8 cellular contexts compared by ENCODE assay signal in genomic region chr12:6961278-6961694, GRCh38. TPM values are rescaled to one million over a fixed set of nuclear protein-coding genes. Genes with fewer than 3 reads are reported as not detected.
DNase-seq lines count a peak whose midpoint lies in the region; ATAC-seq and TF ChIP-seq lines count a peak whose summit lies in the region.

No MANE protein-coding gene starts in this region.

- no peaks in the 10 kb centered on the region for H3K9me3 Mint-ChIP-seq in Calu3 (ENCODE audit: low read depth, unreplicated experiment)
- H3K9me3 Mint-ChIP-seq in activated CD4-positive, alpha-beta T cell treated with anti-CD3 and anti-CD28 coated beads for 36 hours (ENCODE audit: low read depth): no peaks in the 10 kb centered on the region

- H3K4me1 Mint-ChIP-seq in Calu3 (ENCODE audit: low read depth, unreplicated experiment): peaks cover 34% of the 10 kb centered on the region
- peaks cover 89% of the 10 kb centered on the region for H3K4me1 Mint-ChIP-seq in activated CD4-positive, alpha-beta T cell treated with anti-CD3 and anti-CD28 coated beads for 36 hours

- H3K36me3 Mint-ChIP-seq in Calu3 (ENCODE audit: insufficient read depth, unreplicated experiment): peaks cover 89% of the 10 kb centered on the region
- H3K36me3 Mint-ChIP-seq in activated CD4-positive, alpha-beta T cell treated with anti-CD3 and anti-CD28 coated beads for 36 hours (ENCODE audit: low read depth): peaks cover 71% of the 10 kb centered on the region

- no peak overlapping the region for H3K4me3 ChIP-seq in IMR-90 (ENCODE audit: insufficient read depth, low read depth, low read length)
- H3K4me3 ChIP-seq in mucosa of stomach (ENCODE audit: low read length): peak overlapping the region; percentile 95

- H3K23ac ChIP-seq in IMR-90 (ENCODE audit: low read depth, low read length): no peak overlapping the region

- H3K27me3 ChIP-seq in IMR-90 (ENCODE audit: control insufficient read depth, insufficient read depth, low read length): no peaks in the 10 kb centered on the region
- H3K27me3 ChIP-seq in mucosa of stomach (ENCODE audit: control insufficient read depth, insufficient read depth, low read length): no peaks in the 10 kb centered on the region

- BruUV-seq in Calu3 (replicated peaks; lab: Mats Ljungman, UMichigan) (TSS peak; percentile 52), IMR-90 (replicated peaks; lab: Mats Ljungman, UMichigan) (no TSS peak)

- no peak for TF ChIP-seq CTCF in Calu3 (IDR thresholded peaks at IDR 0.05; ENCODE audit: unreplicated experiment)
- TF ChIP-seq CTCF in IMR-90 (conservative IDR thresholded peaks at IDR 0.05; ENCODE audit: low read depth, low read length): no peak

- TF ChIP-seq POLR2A in IMR-90 (IDR thresholded peaks at IDR 0.05; ENCODE audit: low read depth, low read length): no peak

- H3K27ac ChIP-seq in IMR-90 (ENCODE audit: insufficient read depth, low read length): no peak overlapping the region

- H4K8ac ChIP-seq in IMR-90 (ENCODE audit: low read depth in 2 of 2, low read length in 2 of 2): peak overlapping the region; percentile 96; a peak in 3 of 4 replicates

- dilution Hi-C loops in IMR-90 (cut with HindIII; ENCODE audit: low sequenced_read_pairs, unreplicated experiment): no loop called here

- no peak overlapping the region for H2BK120ac ChIP-seq in IMR-90 (ENCODE audit: low read depth, low read length)

- peak overlapping the region; percentile 53 for H2AK9ac ChIP-seq in IMR-90 (replicated peaks; ENCODE audit: low read depth, low read length, poor library complexity)

- H2BK5ac ChIP-seq in IMR-90 (ENCODE audit: low read depth, low read length, poor library complexity, severe bottlenecking): no peak overlapping the region

- H3K36me3 ChIP-seq in IMR-90 (ENCODE audit: control insufficient read depth, insufficient read depth, low read length): peaks cover 15% of the 10 kb centered on the region
- peaks cover 8% of the 10 kb centered on the region for H3K36me3 ChIP-seq in mucosa of stomach (ENCODE audit: control insufficient read depth, insufficient read depth, low read length)

- in situ Hi-C loops in IMR-90 (cut with MboI; ENCODE audit: low sequenced_read_pairs): loop anchor here (5.0 kb wide), 1 partner anchor 94 kb away; the partner anchor contains the start of gene TPI1

- H3K27ac Mint-ChIP-seq in Calu3 (ENCODE audit: unreplicated experiment): peak overlapping the region; percentile 87
- peak overlapping the region; percentile 99 for H3K27ac Mint-ChIP-seq in activated CD4-positive, alpha-beta T cell treated with anti-CD3 and anti-CD28 coated beads for 36 hours

- no peak overlapping the region for H3K4me2 ChIP-seq in IMR-90 (ENCODE audit: low read depth, low read length)

- DNase-seq in Calu3 (no peak), IMR-90 (no peak), dermis blood vessel endothelial cell (peak; percentile 39)
- peak; percentile 95 for DNase-seq in activated CD4-positive, alpha-beta T cell treated with anti-CD3 and anti-CD28 coated beads for 36 hours
- DNase-seq in stimulated activated CD8-positive, alpha-beta memory T cell treated with anti-CD3 and anti-CD28 coated beads, Interleukin-7, amount 100 ng/mL, for 48 hours (ENCODE audit: extremely low read depth in 1 of 2, low read depth in 1 of 2): peak; percentile 89 to 94

- no peaks in the 10 kb centered on the region for H3K9me1 ChIP-seq in IMR-90 (ENCODE audit: insufficient read depth, low read length)

- no peak overlapping the region for H3K9ac ChIP-seq in IMR-90 (ENCODE audit: low read depth, low read length)
- H3K9ac ChIP-seq in mucosa of stomach (ENCODE audit: low read length): peak overlapping the region; percentile 100

- peak overlapping the region; percentile 78; the same call in 1 of the 2 replicates for H4K91ac ChIP-seq in IMR-90 (ENCODE audit: insufficient read depth, low read depth, low read length)

- H3K18ac ChIP-seq in IMR-90 (ENCODE audit: low read depth, low read length): no peak overlapping the region

- POLR2A ChIA-PET in IMR-90 (lab: Charles Lee; ENCODE audit: unreplicated experiment): interaction anchor here (0.5 kb wide), 1 partner anchor 33 kb away, joined by 3 read pairs; no protein-coding TSS in a partner anchor
- POLR2A ChIA-PET in activated CD4-positive, alpha-beta T cell treated with anti-CD3 and anti-CD28 coated beads for 36 hours (lab: Charles Lee): interaction anchor here (0.7 to 8.1 kb wide), 10 partner anchors 9 to 615 kb away, joined by 3 to 142 read pairs (median 3); partner anchors contain the start of genes C12orf57, PTPN6 and RNU7-1

- ATAC-seq in IMR-90 (ENCODE audit: low read depth) (no peak), HG02840 (IDR thresholded peaks at IDR 0.05; ENCODE audit: low FRiP score, unreplicated experiment) (no peak), HG03565 (IDR thresholded peaks at IDR 0.05; ENCODE audit: unreplicated experiment) (no peak)
- ATAC-seq in activated CD4-positive, alpha-beta T cell treated with anti-CD3 and anti-CD28 coated beads for 36 hours: peak; percentile 74

- no peaks in the 10 kb centered on the region for H3K27me3 Mint-ChIP-seq in Calu3 (ENCODE audit: unreplicated experiment)
- H3K27me3 Mint-ChIP-seq in activated CD4-positive, alpha-beta T cell treated with anti-CD3 and anti-CD28 coated beads for 36 hours: no peaks in the 10 kb centered on the region

- TF ChIP-seq RAD21 in IMR-90 (IDR thresholded peaks at IDR 0.05; ENCODE audit: low read length): no peak

- no peak overlapping the region for H3K56ac ChIP-seq in IMR-90 (ENCODE audit: extremely low read depth, insufficient read depth, low read length)

- no peak overlapping the region for H3K14ac ChIP-seq in IMR-90 (replicated peaks; ENCODE audit: low read depth, low read length)

- peak overlapping the region; percentile 88 for H2AFZ ChIP-seq in IMR-90 (replicated peaks; ENCODE audit: low read length, poor library complexity)

- H3K9me3 ChIP-seq in IMR-90 (ENCODE audit: control insufficient read depth, insufficient read depth, low read length): no peaks in the 10 kb centered on the region
- H3K9me3 ChIP-seq in mucosa of stomach (ENCODE audit: control insufficient read depth, low read length): no peaks in the 10 kb centered on the region

- 0 out of 4 replicates have a peak, but pooled peaks cover 0 to under 1% of the 10 kb centered on the region in 2 experiments for H3K79me1 ChIP-seq in IMR-90 (ENCODE audit: low read depth in 1 of 2, low read length in 2 of 2)

- H4K20me1 ChIP-seq in IMR-90 (ENCODE audit: insufficient read depth, low read length): no peaks in the 10 kb centered on the region

- H2AK5ac ChIP-seq in IMR-90 (ENCODE audit: low read depth, low read length): peak overlapping the region; percentile 66

- peak overlapping the region; percentile 79 for H3K4ac ChIP-seq in IMR-90 (ENCODE audit: low read depth, low read length)

- H2BK15ac ChIP-seq in IMR-90 (ENCODE audit: low read depth, low read length): no peak overlapping the region; the same call in 2 of the 3 replicates

- peak overlapping the region; percentile 89 for H4K5ac ChIP-seq in IMR-90 (ENCODE audit: low read depth, low read length)

- H3K4me1 ChIP-seq in IMR-90 (ENCODE audit: control insufficient read depth, insufficient read depth, low read length) (peaks cover 5% of the 10 kb centered on the region; the same call in 1 of the 2 replicates), mucosa of stomach (ENCODE audit: control insufficient read depth, insufficient read depth, low read length) (peaks cover 42% of the 10 kb centered on the region)

- peak overlapping the region; percentile 79 for H3K4me3 Mint-ChIP-seq in Calu3 (ENCODE audit: low read depth, unreplicated experiment)
- peak overlapping the region; percentile 77 for H3K4me3 Mint-ChIP-seq in activated CD4-positive, alpha-beta T cell treated with anti-CD3 and anti-CD28 coated beads for 36 hours

- CTCF ChIA-PET in Calu3 (lab: Charles Lee): interaction anchor here (1.4 to 5.5 kb wide), 7 partner anchors 9 to 92 kb away, joined by 3 to 90 read pairs (median 4); partner anchors contain the start of genes C12orf57, RNU7-1 and SPSB2
- CTCF ChIA-PET in IMR-90 (lab: Yijun Ruan, JAX): interaction anchor here (0.9 to 1.7 kb wide), 4 partner anchors 9 to 152 kb away, joined by 3 to 4 read pairs (median 3); partner anchors contain the start of genes C12orf57, C1RL and RNU7-1
- CTCF ChIA-PET in activated CD4-positive, alpha-beta T cell treated with anti-CD3 and anti-CD28 coated beads for 36 hours (lab: Charles Lee): interaction anchor here (0.5 to 9.4 kb wide), 10 partner anchors 13 to 303 kb away, joined by 3 to 237 read pairs (median 4); partner anchors contain the start of genes C12orf57, PTPN6 and RNU7-1

- 85% methylated on average over 19 of the region's 24 CpGs; no CpG with 5 or more reads in 1 of the 2 experiments for WGBS in IMR-90 (ENCODE audit: extremely low coverage in 2 of 2, insufficient read length in 1 of 2), 2 experiments

- intact Hi-C loops in Calu3 (cut with micrococcal nuclease; ENCODE audit: unreplicated experiment) (no loop called here), IMR-90 (cut with micrococcal nuclease) (no loop called here)
- intact Hi-C loops in activated CD4-positive, alpha-beta T cell treated with anti-CD3 and anti-CD28 coated beads for 36 hours (cut with DNase I, micrococcal nuclease): loop anchor here (1.0 to 5.0 kb wide), 6 partner anchors 8 to 89 kb away; partner anchors contain the start of genes C12orf57 (in 2 of the 2), SPSB2 (in 2 of the 2), ATN1 (in 1 of the 2) and EMG1 (in 1 of the 2)

- 0 out of 2 replicates have a peak overlapping the region, but pooled peaks have one; percentile 32 for H2BK20ac ChIP-seq in IMR-90 (ENCODE audit: low read depth, low read length)

RNA-seq across cellular contexts. Expression of gene PHB2, which starts 9.2 kb away (rescaled TPM):
- total RNA-seq in Calu3 (2022): 182 and 195 TPM in 2 replicates
- total RNA-seq in IMR-90 (2012; rRNA removed): 219 and 240 TPM in 2 replicates
- 286 and 298 TPM in 2 replicates for polyA plus RNA-seq in IMR-90 (2012; rRNA removed)
- polyA plus RNA-seq in IMR-90 (2012; cell fraction: cytosol; rRNA removed): 237 and 296 TPM in 2 replicates
- polyA plus RNA-seq in IMR-90 (2012; cell fraction: nucleus; rRNA removed; ENCODE audit: low replicate concordance): 247 and 256 TPM in 2 replicates
- 100 to 1,000 TPM; 398 to 502 TPM for total RNA-seq in activated CD4-positive, alpha-beta T cell treated with anti-CD3 and anti-CD28 coated beads for 36 hours
- total RNA-seq in dermis blood vessel endothelial cell: 191 and 205 TPM in 2 replicates

RNA-seq across cellular contexts. Expression of gene EMG1, which starts 9.4 kb away (rescaled TPM):
- 73.1 and 80.5 TPM in 2 replicates for total RNA-seq in Calu3 (2022)
- 43.6 and 66.1 TPM in 2 replicates for total RNA-seq in IMR-90 (2012; rRNA removed)
- polyA plus RNA-seq in IMR-90 (2012; rRNA removed): 37.5 and 43.1 TPM in 2 replicates
- polyA plus RNA-seq in IMR-90 (2012; cell fraction: cytosol; rRNA removed): 25.0 and 67.8 TPM in 2 replicates
- 11.1 and 24.5 TPM in 2 replicates for polyA plus RNA-seq in IMR-90 (2012; cell fraction: nucleus; rRNA removed; ENCODE audit: low replicate concordance)
- total RNA-seq in activated CD4-positive, alpha-beta T cell treated with anti-CD3 and anti-CD28 coated beads for 36 hours: 100 to 1,000 TPM in 1 of 2 experiments, 10 to 100 TPM in 1; 85.0 to 106 TPM
- 35.6 and 39.3 TPM in 2 replicates for total RNA-seq in dermis blood vessel endothelial cell

RNA-seq across cellular contexts. Expression of gene PTPN6, which starts 10.1 kb away (rescaled TPM):
- 42.4 and 46.3 TPM in 2 replicates for total RNA-seq in Calu3 (2022)
- total RNA-seq in IMR-90 (2012; rRNA removed): under 0.01 TPM in 1 of 2 replicates, not detected in the other
- polyA plus RNA-seq in IMR-90 (2012; rRNA removed): 0.14 TPM in 1 of 2 replicates, not detected in the other
- 0.08 TPM in 1 of 2 replicates, not detected in the other for polyA plus RNA-seq in IMR-90 (2012; cell fraction: cytosol; rRNA removed)
- 0.66 and 0.67 TPM in 2 replicates for polyA plus RNA-seq in IMR-90 (2012; cell fraction: nucleus; rRNA removed; ENCODE audit: low replicate concordance)
- total RNA-seq in activated CD4-positive, alpha-beta T cell treated with anti-CD3 and anti-CD28 coated beads for 36 hours: 100 to 1,000 TPM; 335 to 483 TPM
- 2.4 and 3.4 TPM in 2 replicates for total RNA-seq in dermis blood vessel endothelial cell

RNA-seq across cellular contexts. Expression of gene C12orf57, which starts 17.5 kb away (rescaled TPM):
- total RNA-seq in Calu3 (2022) (96.7 and 103 TPM in 2 replicates), IMR-90 (2012; rRNA removed) (197 and 238 TPM in 2 replicates), dermis blood vessel endothelial cell (73.7 and 177 TPM in 2 replicates)
- polyA plus RNA-seq in IMR-90 (2012; rRNA removed): 530 and 703 TPM in 2 replicates
- polyA plus RNA-seq in IMR-90 (2012; cell fraction: cytosol; rRNA removed): 1,066 and 1,272 TPM in 2 replicates
- 218 and 334 TPM in 2 replicates for polyA plus RNA-seq in IMR-90 (2012; cell fraction: nucleus; rRNA removed; ENCODE audit: low replicate concordance)
- total RNA-seq in activated CD4-positive, alpha-beta T cell treated with anti-CD3 and anti-CD28 coated beads for 36 hours: 100 to 1,000 TPM; 189 to 208 TPM

RNA-seq across cellular contexts. Expression of gene RNU7-1, which starts 17.7 kb away (rescaled TPM):
- not detected in 2 replicates for total RNA-seq in Calu3 (2022)
- not detected in 2 replicates for total RNA-seq in IMR-90 (2012; rRNA removed)
- polyA plus RNA-seq in IMR-90 (2012; rRNA removed): not detected in 2 replicates
- polyA plus RNA-seq in IMR-90 (2012; cell fraction: cytosol; rRNA removed): not detected in 2 replicates
- not detected in 2 replicates for polyA plus RNA-seq in IMR-90 (2012; cell fraction: nucleus; rRNA removed; ENCODE audit: low replicate concordance)
- total RNA-seq in activated CD4-positive, alpha-beta T cell treated with anti-CD3 and anti-CD28 coated beads for 36 hours: not detected
- total RNA-seq in dermis blood vessel endothelial cell: not detected in 2 replicates

Comparison
In these comparisons a context has a peak if more than half of its experiments do, and no peak if none do; other contexts are left out.
1. DNase-seq: peak in activated CD4-positive, alpha-beta T cell treated with anti-CD3 and anti-CD28 coated beads for 36 hours (single experiment), dermis blood vessel endothelial cell (single experiment) and stimulated activated CD8-positive, alpha-beta memory T cell treated with anti-CD3 and anti-CD28 coated beads, Interleukin-7, amount 100 ng/mL, for 48 hours (2 of 2); none in Calu3 (single experiment) and IMR-90 (single experiment).
2. intact Hi-C loops: an anchor here in activated CD4-positive, alpha-beta T cell treated with anti-CD3 and anti-CD28 coated beads for 36 hours (1.0 to 5.0 kb wide); none called in Calu3 and IMR-90.